In the genomic region with DNA sequence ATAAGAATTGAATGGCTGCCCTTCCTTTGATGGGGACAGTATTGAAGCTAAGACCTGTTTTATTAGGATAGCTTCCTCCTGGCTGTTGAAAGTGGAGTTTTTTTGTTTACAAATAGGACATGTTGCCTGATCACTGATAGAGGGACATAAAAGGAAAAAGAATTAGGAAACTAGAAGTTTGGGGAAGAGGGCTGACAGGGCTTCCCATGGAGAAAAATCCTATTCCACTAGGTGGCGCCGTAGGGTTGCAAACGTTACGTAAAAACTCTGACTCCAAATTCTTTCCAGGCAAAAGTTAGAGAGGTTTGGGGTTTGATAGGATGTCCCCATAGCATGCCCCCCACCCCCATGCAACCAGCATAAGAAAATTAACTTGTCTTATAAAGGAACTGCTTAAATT, we compare ENCODE assay signal across 9 cellular contexts. TPM values are rescaled to one million over a fixed set of nuclear protein-coding genes. Genes with fewer than 3 reads are reported as not detected.
A peak's percentile ranks its signal among the peaks of the same experiment; 100 is the strongest.
DNase-seq lines count a peak whose midpoint lies in the region; ATAC-seq, FAIRE-seq and TF ChIP-seq lines count a peak whose summit lies in the region.
"Had no signal": no experiment of that assay in that cellular context is flagged by ENCODE, and none has a peak within 500 bp of the region (broad histone marks: within the 10 kb centered on the region; RNA-seq: fewer than 3 reads in every experiment).

No MANE protein-coding gene starts in this region.

- no peak overlapping the region for H2AFZ ChIP-seq in endothelial cell of umbilical vein (ENCODE audit: low read depth, low read length)

- no peaks in the 10 kb centered on the region for H3K36me3 ChIP-seq in DOHH2 (ENCODE audit: control insufficient read depth, low read length)
- H3K36me3 ChIP-seq in NT2/D1 (ENCODE audit: insufficient read depth, insufficient read length, low read length): no peaks in the 10 kb centered on the region
- no peaks in the 10 kb centered on the region for H3K36me3 ChIP-seq in endothelial cell of umbilical vein (ENCODE audit: control insufficient read depth in 2 of 2, extremely low read depth in 1 of 2, insufficient read depth in 2 of 2, low read length in 2 of 2)

- no peak overlapping the region for H3K27ac ChIP-seq in A549
- H3K27ac ChIP-seq in DOHH2 (ENCODE audit: low read depth, low read length): no peak overlapping the region
- H3K27ac ChIP-seq in endothelial cell of umbilical vein (ENCODE audit: insufficient read depth, low read depth, low read length): no peak overlapping the region

- 28% methylated on average over 4 of the region's 4 CpGs for WGBS in A549 (ENCODE audit: missing lambda C conversion rate)

- H3K9me3 ChIP-seq in A549 (peaks cover 12% of the 10 kb centered on the region), DOHH2 (ENCODE audit: control insufficient read depth, insufficient read depth, low read length) (peaks cover 50% of the 10 kb centered on the region), NT2/D1 (ENCODE audit: insufficient read depth, low read length) (peaks cover 75% of the 10 kb centered on the region), endothelial cell of umbilical vein (replicated peaks; ENCODE audit: control insufficient read depth, insufficient read depth, low read length) (peaks cover 5% of the 10 kb centered on the region)

- FAIRE-seq in A549 (lab: Jason Lieb, UNC) (no peak), endothelial cell of umbilical vein (lab: Jason Lieb, UNC) (no peak)

- H4K20me1 ChIP-seq in DOHH2 (ENCODE audit: control insufficient read depth, insufficient read depth, low read depth, low read length) (no peaks in the 10 kb centered on the region), endothelial cell of umbilical vein (replicated peaks; ENCODE audit: control insufficient read depth, extremely low read depth, insufficient read depth, low read length) (no peaks in the 10 kb centered on the region)

- intact Hi-C loops in endothelial cell of umbilical vein (cut with micrococcal nuclease): no loop called here

- no peak overlapping the region for H3K9ac ChIP-seq in NT2/D1 (ENCODE audit: insufficient read length, low read depth)
- H3K9ac ChIP-seq in endothelial cell of umbilical vein (replicated peaks; ENCODE audit: extremely low read depth, insufficient read depth, low read length): no peak overlapping the region

- peak; percentile 46 for TF ChIP-seq CTCF in A549 (IDR thresholded peaks at IDR 0.05)
- peak; percentile 78 for TF ChIP-seq CTCF in DOHH2 (IDR thresholded peaks at IDR 0.05; ENCODE audit: low read depth, low read length, poor library complexity, severe bottlenecking)
- TF ChIP-seq CTCF in endothelial cell of umbilical vein (IDR thresholded peaks at IDR 0.05; ENCODE audit: extremely low read depth in 1 of 2, insufficient read depth in 1 of 2, low read depth in 1 of 2, low read length in 2 of 2): peak; percentile 1 to 26

- no peaks in the 10 kb centered on the region for H3K79me2 ChIP-seq in DOHH2 (ENCODE audit: control insufficient read depth, low read length)
- H3K79me2 ChIP-seq in endothelial cell of umbilical vein (ENCODE audit: control insufficient read depth, insufficient read depth, low read length): no peaks in the 10 kb centered on the region

- no peaks in the 10 kb centered on the region for H3F3A ChIP-seq in DOHH2 (ENCODE audit: control insufficient read depth, insufficient read depth)

- no TSS peak for BruUV-seq in endothelial cell of umbilical vein (replicated peaks; lab: Mats Ljungman, UMichigan)

- TF ChIP-seq RAD21 in A549 (conservative IDR thresholded peaks at IDR 0.05 in 1 of 2, IDR thresholded peaks at IDR 0.05 in 1 of 2): peak; percentile 45 to 53

- H3K27me3 ChIP-seq in DOHH2 (ENCODE audit: control insufficient read depth, low read length): no peaks in the 10 kb centered on the region
- H3K27me3 ChIP-seq in NT2/D1 (ENCODE audit: insufficient read depth, insufficient read length): no peaks in the 10 kb centered on the region
- no peaks in the 10 kb centered on the region for H3K27me3 ChIP-seq in endothelial cell of umbilical vein (ENCODE audit: control insufficient read depth in 2 of 2, insufficient read depth in 2 of 2, low read length in 2 of 2)

- TF ChIP-seq EP300 in A549 (IDR thresholded peaks at IDR 0.05): no peak

- dilution Hi-C loops in endothelial cell of umbilical vein (cut with MboI; ENCODE audit: extremely low pct_ligation_motif_present, low sequenced_read_pairs): no loop called here

- TF ChIP-seq POLR2A in A549 (IDR thresholded peaks at IDR 0.05; ENCODE audit: low read length): no peak
- TF ChIP-seq POLR2A in endothelial cell of umbilical vein (IDR thresholded peaks at IDR 0.05; ENCODE audit: low read depth, low read length): no peak

- no peaks in the 10 kb centered on the region for H3K9me2 ChIP-seq in DOHH2 (replicated peaks; ENCODE audit: control insufficient read depth, low read length)

- H3K4me2 ChIP-seq in A549 (no peak overlapping the region), DOHH2 (ENCODE audit: low read length) (no peak overlapping the region), endothelial cell of umbilical vein (ENCODE audit: insufficient read depth, low read length) (no peak overlapping the region)

- H3K9me1 ChIP-seq in endothelial cell of umbilical vein (replicated peaks; ENCODE audit: control insufficient read depth, extremely low read depth, insufficient read depth, low read length): no peaks in the 10 kb centered on the region

- H3K4me3 ChIP-seq in A549: no peak overlapping the region
- H3K4me3 ChIP-seq in DOHH2 (ENCODE audit: low read length): no peak overlapping the region
- H3K4me3 ChIP-seq in NT2/D1 (ENCODE audit: insufficient read length, low read depth): no peak overlapping the region
- no peak overlapping the region for H3K4me3 ChIP-seq in endothelial cell of umbilical vein (replicated peaks in 1 of 3; ENCODE audit: insufficient read depth in 1 of 3, low read depth in 1 of 3, low read length in 3 of 3)

- no peak for ATAC-seq in A549
- ATAC-seq: activated naive CD4-positive, alpha-beta T cell treated with anti-CD3 and anti-CD28 coated beads, Interleukin-2, amount 50 U/mL, for 72 hours had no signal

- DNase-seq in A549 (ENCODE audit: low read depth in 1 of 2, low spot score in 1 of 2) (peak in 1 of 2 experiments; percentile 49), NT2/D1 (ENCODE audit: low read depth, low spot score) (peak; percentile 33), endothelial cell of umbilical vein (ENCODE audit: low read depth, low spot score) (no peak), LoVo (ENCODE audit: low spot score) (no peak), NCI-H2196 treated with DMSO at 0.1 percent for 48 hours (lab: John Stamatoyannopoulos, UW; ENCODE audit: unreplicated experiment) (no peak), NCI-H510A treated with DMSO at 0.1 percent for 48 hours (lab: John Stamatoyannopoulos, UW) (no peak)
- no peak for DNase-seq in activated CD8-positive, alpha-beta memory T cell treated with anti-CD3 and anti-CD28 coated beads, Interleukin-2, amount 50 U/mL, for 4 hours

- H3K4me1 ChIP-seq in A549 (no peaks in the 10 kb centered on the region), DOHH2 (ENCODE audit: control insufficient read depth, low read length) (no peaks in the 10 kb centered on the region), NT2/D1 (ENCODE audit: insufficient read depth, insufficient read length) (no peaks in the 10 kb centered on the region), endothelial cell of umbilical vein (ENCODE audit: control insufficient read depth, extremely low read depth, insufficient read depth, low read length) (no peaks in the 10 kb centered on the region)

- CTCF ChIA-PET in A549 (lab: Yijun Ruan, JAX): interaction anchor here (1.7 kb wide), 1 partner anchor 8 kb away, joined by 5 read pairs; no protein-coding TSS in a partner anchor
- CTCF ChIA-PET in endothelial cell of umbilical vein (lab: Charles Lee): interaction anchor here (0.7 to 1.0 kb wide), 2 partner anchors 8 to 137 kb away, joined by 3 read pairs; no protein-coding TSS in a partner anchor

- POLR2A ChIA-PET in A549 (lab: Yijun Ruan, JAX): no interaction called here
- POLR2A ChIA-PET in endothelial cell of umbilical vein (lab: Charles Lee): no interaction called here

RNA-seq across cellular contexts. Expression of gene RBFA, which starts 11.1 kb away (rescaled TPM):
- 38.6 and 43.6 TPM in 2 replicates for polyA plus RNA-seq in A549 (2011; rRNA removed)
- 56.2 and 62.2 TPM in 2 replicates for polyA plus RNA-seq in A549 (2012; cell fraction: cytosol; rRNA removed)
- polyA plus RNA-seq in A549 (2012; cell fraction: nucleus; rRNA removed): 33.3 and 38.9 TPM in 2 replicates
- polyA plus RNA-seq in A549 (2017; fragmentation: RNase III; extraction: RNeasy Plus Mini Kit Qiagen cat#74134 plus additional on column Dnase treatment): 34.2 to 34.4 TPM (median 34.3 TPM) in 3 replicates
- 27.3 and 30.2 TPM in 2 replicates for polyA minus RNA-seq in A549 (2011; rRNA and poly(A)+ RNA removed)
- total RNA-seq in endothelial cell of umbilical vein: 30.5 and 34.8 TPM in 2 replicates
- polyA plus RNA-seq in endothelial cell of umbilical vein: 26.8 and 27.4 TPM in 2 replicates
- 41.2 and 43.1 TPM in 2 replicates for polyA plus RNA-seq in endothelial cell of umbilical vein (2011; cell fraction: cytosol; rRNA removed)
- polyA plus RNA-seq in endothelial cell of umbilical vein (2011; cell fraction: nucleus; rRNA removed): 56.1 and 61.3 TPM in 2 replicates
- polyA plus RNA-seq in endothelial cell of umbilical vein (2012): 25.4 and 27.9 TPM in 2 replicates
- 25.4 and 26.0 TPM in 2 replicates for polyA minus RNA-seq in endothelial cell of umbilical vein
- 5.2 TPM for polyA minus RNA-seq in endothelial cell of umbilical vein (2011; cell fraction: cytosol; rRNA and poly(A)+ RNA removed)
- 28.5 and 29.4 TPM in 2 replicates for polyA minus RNA-seq in endothelial cell of umbilical vein (2011; cell fraction: nucleus; rRNA and poly(A)+ RNA removed)

RNA-seq across cellular contexts. Expression of gene TXNL4A, which starts 34.8 kb away (rescaled TPM):
- polyA plus RNA-seq in A549 (2011; rRNA removed): 97.6 and 139 TPM in 2 replicates
- 126 and 150 TPM in 2 replicates for polyA plus RNA-seq in A549 (2012; cell fraction: cytosol; rRNA removed)
- 49.5 and 63.6 TPM in 2 replicates for polyA plus RNA-seq in A549 (2012; cell fraction: nucleus; rRNA removed)
- 94.4 to 113 TPM (median 99.6 TPM) in 3 replicates for polyA plus RNA-seq in A549 (2017; fragmentation: RNase III; extraction: RNeasy Plus Mini Kit Qiagen cat#74134 plus additional on column Dnase treatment)
- 44.4 and 47.7 TPM in 2 replicates for polyA minus RNA-seq in A549 (2011; rRNA and poly(A)+ RNA removed)
- 147 and 148 TPM in 2 replicates for total RNA-seq in endothelial cell of umbilical vein
- polyA plus RNA-seq in endothelial cell of umbilical vein: 142 and 172 TPM in 2 replicates
- 151 and 167 TPM in 2 replicates for polyA plus RNA-seq in endothelial cell of umbilical vein (2011; cell fraction: cytosol; rRNA removed)
- 48.5 and 53.6 TPM in 2 replicates for polyA plus RNA-seq in endothelial cell of umbilical vein (2011; cell fraction: nucleus; rRNA removed)
- polyA plus RNA-seq in endothelial cell of umbilical vein (2012): 135 and 147 TPM in 2 replicates
- polyA minus RNA-seq in endothelial cell of umbilical vein: 53.7 and 61.1 TPM in 2 replicates
- polyA minus RNA-seq in endothelial cell of umbilical vein (2011; cell fraction: cytosol; rRNA and poly(A)+ RNA removed): 66.3 TPM
- 12.2 and 14.9 TPM in 2 replicates for polyA minus RNA-seq in endothelial cell of umbilical vein (2011; cell fraction: nucleus; rRNA and poly(A)+ RNA removed)

RNA-seq across cellular contexts. Expression of gene HSBP1L1, which starts 58.7 kb away (rescaled TPM):
- polyA plus RNA-seq in A549 (2011; rRNA removed) (16.1 and 19.1 TPM in 2 replicates), A549 (2017; fragmentation: RNase III; extraction: RNeasy Plus Mini Kit Qiagen cat#74134 plus additional on column Dnase treatment) (17.7 to 21.3 TPM (median 21.2 TPM) in 3 replicates), endothelial cell of umbilical vein (5.6 and 7.1 TPM in 2 replicates)
- 10.4 and 10.7 TPM in 2 replicates for polyA plus RNA-seq in A549 (2012; cell fraction: cytosol; rRNA removed)
- 7.6 and 14.7 TPM in 2 replicates for polyA plus RNA-seq in A549 (2012; cell fraction: nucleus; rRNA removed)
- 2.3 and 3.7 TPM in 2 replicates for polyA minus RNA-seq in A549 (2011; rRNA and poly(A)+ RNA removed)
- 3.7 and 5.2 TPM in 2 replicates for total RNA-seq in endothelial cell of umbilical vein
- polyA plus RNA-seq in endothelial cell of umbilical vein (2011; cell fraction: cytosol; rRNA removed): 5.0 and 5.2 TPM in 2 replicates
- 10.8 and 12.3 TPM in 2 replicates for polyA plus RNA-seq in endothelial cell of umbilical vein (2011; cell fraction: nucleus; rRNA removed)
- polyA plus RNA-seq in endothelial cell of umbilical vein (2012): 3.9 and 6.9 TPM in 2 replicates
- 1.00 and 1.3 TPM in 2 replicates for polyA minus RNA-seq in endothelial cell of umbilical vein
- 8.9 TPM for polyA minus RNA-seq in endothelial cell of umbilical vein (2011; cell fraction: cytosol; rRNA and poly(A)+ RNA removed)
- 4.1 and 5.7 TPM in 2 replicates for polyA minus RNA-seq in endothelial cell of umbilical vein (2011; cell fraction: nucleus; rRNA and poly(A)+ RNA removed)

Comparison
In these comparisons a context has a peak if more than half of its experiments do, and no peak if none do; other contexts are left out.
1. CTCF ChIP-seq: peak in every context shown above with its lines; median percentile 78 in DOHH2; 46 in A549; 14 in endothelial cell of umbilical vein.